ENCODE assay signal across 1 cellular context in genomic region chr11:76824083-76824939, GRCh38.
TF ChIP-seq lines count a peak whose summit lies in the region.

No MANE protein-coding gene starts in this region.

TF ChIP-seq in IMR-90, 13 proteins besides CTCF, POLR2A, EP300 and RAD21:
- TF ChIP-seq MAZ (IDR thresholded peaks at IDR 0.05; ENCODE audit: borderline replicate concordance, low read depth, low read length) (no peak), MXI1 (IDR thresholded peaks at IDR 0.05; ENCODE audit: borderline replicate concordance, low read depth, low read length) (no peak), FOS (IDR thresholded peaks at IDR 0.05; ENCODE audit: low read depth, low read length) (no peak)
